In the genomic region with DNA sequence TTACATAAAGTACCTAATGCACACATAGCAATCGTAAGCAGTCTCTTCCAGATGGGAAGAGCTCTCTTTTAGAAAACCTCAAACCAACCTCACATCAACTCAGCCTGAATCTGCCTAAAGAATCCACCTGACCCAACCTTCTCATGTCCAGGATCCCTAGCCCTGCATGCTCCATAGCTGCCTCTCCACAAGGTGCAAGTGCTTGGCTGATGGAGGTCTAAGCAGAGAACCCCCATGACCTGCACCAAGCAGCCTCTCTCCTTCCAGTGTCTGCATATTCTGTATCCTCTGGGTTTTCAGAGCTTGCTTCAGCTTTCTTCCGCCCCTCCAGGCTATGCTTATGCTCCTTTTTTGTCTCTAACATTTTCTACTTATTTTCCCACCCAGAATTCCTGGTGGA, we compare ENCODE assay signal across 18 cellular contexts. TPM values are rescaled to one million over a fixed set of nuclear protein-coding genes. Genes with fewer than 3 reads are reported as not detected.
DNase-seq lines count a peak whose midpoint lies in the region; ATAC-seq and TF ChIP-seq lines count a peak whose summit lies in the region.
"Had no signal": no experiment of that assay in that cellular context is flagged by ENCODE, and none has a peak within 500 bp of the region (broad histone marks: within the 10 kb centered on the region; RNA-seq: fewer than 3 reads in every experiment).

No MANE protein-coding gene starts in this region.

- H3K9me2 ChIP-seq in OCI-LY7 (ENCODE audit: insufficient read depth, low read length), result no peaks in the 10 kb centered on the region

- peaks cover 8% of the 10 kb centered on the region; the same call in 1 of the 2 replicates for H3K9me3 ChIP-seq in OCI-LY7 (ENCODE audit: low read length)
- no peaks in the 10 kb centered on the region for H3K9me3 ChIP-seq in colonic mucosa
- H3K9me3 ChIP-seq: gastrocnemius medialis, mucosa of descending colon had no signal

- TF ChIP-seq CTCF in OCI-LY7 (conservative IDR thresholded peaks at IDR 0.05; ENCODE audit: low read length) (no peak), colonic mucosa (IDR thresholded peaks at IDR 0.05) (no peak), brain microvascular endothelial cell (IDR thresholded peaks at IDR 0.05; ENCODE audit: low read depth, low read length, missing control alignments) (no peak)

- H3K9ac ChIP-seq in colonic mucosa (ENCODE audit: low read depth in 2 of 2, low read length in 2 of 2), result no peak overlapping the region

- no TSS peak for BruUV-seq in OCI-LY7 (replicated peaks; lab: Mats Ljungman, UMichigan)

- H3K4me1 Mint-ChIP-seq in activated T-cell treated with anti-CD3 and anti-CD28 coated beads, Interleukin-2, amount 50 U/mL, for 24 hours (ENCODE audit: low read depth), result peaks cover 80% of the 10 kb centered on the region
- peaks cover 82% of the 10 kb centered on the region for H3K4me1 Mint-ChIP-seq in stimulated activated effector memory CD8-positive, alpha-beta T cell treated with anti-CD3 and anti-CD28 coated beads, Interleukin-12 subunit alpha, Interleukin-12 subunit beta, amount 100 ng/mL, for 72 hours

- peak overlapping the region; percentile 95 for H3K27ac Mint-ChIP-seq in activated T-cell treated with anti-CD3 and anti-CD28 coated beads, Interleukin-2, amount 50 U/mL, for 24 hours
- peak overlapping the region; percentile 69 for H3K27ac Mint-ChIP-seq in stimulated activated effector memory CD8-positive, alpha-beta T cell treated with anti-CD3 and anti-CD28 coated beads, Interleukin-12 subunit alpha, Interleukin-12 subunit beta, amount 100 ng/mL, for 72 hours

- H3K4me2 ChIP-seq in OCI-LY7 (ENCODE audit: low read length), result peak overlapping the region; percentile 88

- H3K79me2 ChIP-seq in OCI-LY7 (ENCODE audit: insufficient read depth, low read depth, low read length), result peaks cover 57% of the 10 kb centered on the region

- ATAC-seq in stimulated activated effector memory CD8-positive, alpha-beta T cell treated with anti-CD3 and anti-CD28 coated beads, Interleukin-12 subunit alpha, Interleukin-12 subunit beta, amount 100 ng/mL, for 72 hours, result no peak
- ATAC-seq in HG03521 (IDR thresholded peaks at IDR 0.05; ENCODE audit: unreplicated experiment), result no peak
- ATAC-seq: gastrocnemius medialis, HepG2, sciatic nerve had no signal

- H3K27ac ChIP-seq in OCI-LY7 (ENCODE audit: low read depth, low read length, poor library complexity, severe bottlenecking) (peak overlapping the region; percentile 82), colonic mucosa (peak overlapping the region; percentile 2), brain microvascular endothelial cell (no peak overlapping the region)
- H3K27ac ChIP-seq: gastrocnemius medialis had no signal

- H3K27me3 Mint-ChIP-seq in activated T-cell treated with anti-CD3 and anti-CD28 coated beads, Interleukin-2, amount 50 U/mL, for 24 hours, result no peaks in the 10 kb centered on the region

- H3K4me1 ChIP-seq in OCI-LY7 (ENCODE audit: insufficient read depth, low read length, poor library complexity, severe bottlenecking) (peaks cover 57% of the 10 kb centered on the region), colonic mucosa (no peaks in the 10 kb centered on the region)
- H3K4me1 ChIP-seq: gastrocnemius medialis had no signal

- CTCF ChIA-PET in OCI-LY7 (lab: Charles Lee; ENCODE audit: unreplicated experiment), result interaction anchor here (1.0 kb wide), 3 partner anchors 17 to 38 kb away, joined by 3 read pairs; no protein-coding TSS in a partner anchor

- H3K4me3 ChIP-seq in OCI-LY7 (ENCODE audit: low read depth, low read length, poor library complexity, severe bottlenecking), result peak overlapping the region; percentile 76
- H3K4me3 ChIP-seq in colonic mucosa, result no peak overlapping the region
- H3K4me3 ChIP-seq in brain microvascular endothelial cell (ENCODE audit: low read depth, low read length), result no peak overlapping the region
- H3K4me3 ChIP-seq: gastrocnemius medialis, mucosa of descending colon had no signal

- intact Hi-C loops in OCI-LY7 (cut with micrococcal nuclease; ENCODE audit: unreplicated experiment) (loop anchor here (5.0 kb wide), 1 partner anchor 176 kb away; no protein-coding TSS in a partner anchor), colonic mucosa (cut with DNase I) (no loop called here)

- H3K36me3 ChIP-seq in OCI-LY7 (ENCODE audit: insufficient read depth, low read length) (peaks cover 25% of the 10 kb centered on the region), colonic mucosa (no peaks in the 10 kb centered on the region), brain microvascular endothelial cell (replicated peaks) (no peaks in the 10 kb centered on the region)
- H3K36me3 ChIP-seq: gastrocnemius medialis had no signal

- peaks cover 13% of the 10 kb centered on the region for H3K36me3 Mint-ChIP-seq in activated T-cell treated with anti-CD3 and anti-CD28 coated beads, Interleukin-2, amount 50 U/mL, for 24 hours (ENCODE audit: low read depth)
- H3K36me3 Mint-ChIP-seq in stimulated activated effector memory CD8-positive, alpha-beta T cell treated with anti-CD3 and anti-CD28 coated beads, Interleukin-12 subunit alpha, Interleukin-12 subunit beta, amount 100 ng/mL, for 72 hours, result peaks cover 11% of the 10 kb centered on the region

- H3K27me3 ChIP-seq in colonic mucosa, result no peaks in the 10 kb centered on the region
- H3K27me3 ChIP-seq in brain microvascular endothelial cell (replicated peaks), result no peaks in the 10 kb centered on the region
- H3K27me3 ChIP-seq: gastrocnemius medialis had no signal

- POLR2A ChIA-PET in OCI-LY7 (lab: Charles Lee), result interaction anchor here (0.6 to 5.1 kb wide), 13 partner anchors 8 to 199 kb away, joined by 3 to 32 read pairs (median 3); a partner anchor contains a TSS

- DNase-seq in activated T-cell treated with anti-CD3 and anti-CD28 coated beads, Interleukin-2, amount 50 U/mL, for 24 hours, result no peak
- no peak for DNase-seq in activated T-cell treated with anti-CD3 and anti-CD28 coated beads for 4 hours
- DNase-seq in OCI-LY7 (ENCODE audit: low spot score), result no peak
- no peak for DNase-seq in colonic mucosa
- no peak for DNase-seq in stimulated activated effector memory CD8-positive, alpha-beta T cell treated with anti-CD3 and anti-CD28 coated beads, Interleukin-12 subunit alpha, Interleukin-12 subunit beta, amount 100 ng/mL, for 72 hours (ENCODE audit: low spot score in 2 of 2)
- DNase-seq in brain microvascular endothelial cell, result no peak
- no peak for DNase-seq in SHP77 (lab: John Stamatoyannopoulos, UW)
- DNase-seq: ACHN, COR-L47, gastrocnemius medialis, NCI-H187, NCI-H446 treated with DMSO at 0.1 percent for 48 hours, substantia nigra had no signal

- in situ Hi-C loops in brain microvascular endothelial cell (cut with HindIII; ENCODE audit: low pct_ligation_motif_present, low sequenced_read_pairs), result no loop called here

- no peak overlapping the region for H2AFZ ChIP-seq in OCI-LY7 (ENCODE audit: low read length)

- H3K4me3 Mint-ChIP-seq in activated T-cell treated with anti-CD3 and anti-CD28 coated beads, Interleukin-2, amount 50 U/mL, for 24 hours, result peak overlapping the region; percentile 81
- peak overlapping the region; percentile 73 for H3K4me3 Mint-ChIP-seq in stimulated activated effector memory CD8-positive, alpha-beta T cell treated with anti-CD3 and anti-CD28 coated beads, Interleukin-12 subunit alpha, Interleukin-12 subunit beta, amount 100 ng/mL, for 72 hours

- H3K9me3 Mint-ChIP-seq in activated T-cell treated with anti-CD3 and anti-CD28 coated beads, Interleukin-2, amount 50 U/mL, for 24 hours, result no peaks in the 10 kb centered on the region
- no peaks in the 10 kb centered on the region for H3K9me3 Mint-ChIP-seq in stimulated activated effector memory CD8-positive, alpha-beta T cell treated with anti-CD3 and anti-CD28 coated beads, Interleukin-12 subunit alpha, Interleukin-12 subunit beta, amount 100 ng/mL, for 72 hours

- H4K20me1 ChIP-seq in OCI-LY7 (ENCODE audit: insufficient read depth, low read length), result no peaks in the 10 kb centered on the region

RNA-seq across cellular contexts. Expression of a gene that starts 2.5 kb away (rescaled TPM):
- 23.7 and 28.4 TPM in 2 replicates for total RNA-seq in OCI-LY7 (2014; rRNA removed; shearing (Covaris generic))
- total RNA-seq in OCI-LY7 (2022) (40.2 and 42.8 TPM in 2 replicates), colonic mucosa (1 to 10 TPM; 1.2 to 2.7 TPM)
- total RNA-seq: gastrocnemius medialis, HepG2, osteocyte had no signal

RNA-seq across cellular contexts. Expression of a gene that starts 59.4 kb away (rescaled TPM):
- total RNA-seq in OCI-LY7 (2014; rRNA removed; shearing (Covaris generic)), result not detected in 2 replicates
- not detected in 2 replicates for total RNA-seq in OCI-LY7 (2022)
- total RNA-seq in colonic mucosa, result 1 to 10 TPM; 4.9 to 7.0 TPM
- total RNA-seq: HepG2, osteocyte had no signal

Comparison
In these comparisons a context has a peak if more than half of its experiments do, and no peak if none do; other contexts are left out.
1. RNA of a gene that starts 2.5 kb away (total RNA-seq): 23.7 to 42.8 TPM in OCI-LY7; 1.2 to 2.7 TPM in colonic mucosa; every median in the first group is over 4 times any median in the second.
2. RNA of a gene that starts 59.4 kb away (total RNA-seq): 4.9 to 7.0 TPM in colonic mucosa; not detected in OCI-LY7; every median in the first group is over 4 times any median in the second.